ENCODE assay signal across 18 cellular contexts in genomic region chr19:36918090-36918489, GRCh38. TPM values are rescaled to one million over a fixed set of nuclear protein-coding genes. Genes with fewer than 3 reads are reported as not detected.
DNase-seq lines count a peak whose midpoint lies in the region; ATAC-seq and TF ChIP-seq lines count a peak whose summit lies in the region.
"Had no signal": no experiment of that assay in that cellular context is flagged by ENCODE, and none has a peak within 500 bp of the region (broad histone marks: within the 10 kb centered on the region; RNA-seq: fewer than 3 reads in every experiment).

No MANE protein-coding gene starts in this region.

- POLR2A ChIA-PET in MCF 10A (lab: Yijun Ruan, JAX): no interaction called here
- POLR2A ChIA-PET in WTC11 (lab: Charles Lee): no interaction called here

- H3K4me2 ChIP-seq in mammary epithelial cell (ENCODE audit: insufficient read depth, low read depth, low read length): no peak overlapping the region
- H3K4me2 ChIP-seq: GM23338 had no signal

- no peak for ATAC-seq in WTC11
- ATAC-seq in stimulated activated memory B cell treated with anti-CD40 and anti-IgM and Interleukin-4, amounts not matched to agents 10 μg/mL and 1 μg/mL and 100 μg/mL, for 72 hours: no peak
- ATAC-seq in activated CD8-positive, alpha-beta memory T cell treated with anti-CD3 and anti-CD28 coated beads, Interleukin-2, amount 10 ng/mL, durations not matched to agents 7 days and 5 days: no peak
- ATAC-seq: GM23338, K562, PC-3, Right ventricle myocardium inferior had no signal

- no peaks in the 10 kb centered on the region for H3K27me3 ChIP-seq in mammary epithelial cell (ENCODE audit: insufficient read depth, low read length)

- H3K36me3 ChIP-seq in mammary epithelial cell (ENCODE audit: insufficient read depth, low read length): no peaks in the 10 kb centered on the region

- H3K4me3 Mint-ChIP-seq in MCF 10A (ENCODE audit: unreplicated experiment) (peak overlapping the region; percentile 26), WTC11 (peak overlapping the region; percentile 5; the same call in 1 of the 2 replicates), immature natural killer cell (peak overlapping the region; percentile 31 to 93 (median 59))
- H3K4me3 Mint-ChIP-seq in stimulated activated memory B cell treated with anti-CD40 and anti-IgM and Interleukin-4, amounts not matched to agents 10 μg/mL and 1 μg/mL and 100 μg/mL, for 72 hours: peak overlapping the region; percentile 26
- no peak overlapping the region for H3K4me3 Mint-ChIP-seq in activated CD8-positive, alpha-beta memory T cell treated with anti-CD3 and anti-CD28 coated beads, Interleukin-2, amount 10 ng/mL, durations not matched to agents 7 days and 5 days

- dilution Hi-C loops in mammary epithelial cell (cut with HindIII; ENCODE audit: low sequenced_read_pairs): no loop called here

- CTCF ChIA-PET in MCF 10A (lab: Yijun Ruan, JAX) (interaction anchor here (0.5 kb wide), 1 partner anchor 12 kb away, joined by 3 read pairs; no protein-coding TSS in a partner anchor), mammary epithelial cell (lab: Charles Lee; ENCODE audit: low non-redundant PET) (no interaction called here), WTC11 (lab: Charles Lee) (no interaction called here)
- CTCF ChIA-PET in activated CD8-positive, alpha-beta memory T cell treated with anti-CD3 and anti-CD28 coated beads, Interleukin-2, amount 10 ng/mL, durations not matched to agents 7 days and 5 days (lab: Charles Lee): no interaction called here

- H3K27ac Mint-ChIP-seq in MCF 10A (ENCODE audit: low read depth, unreplicated experiment): peak overlapping the region; percentile 43
- no peak overlapping the region for H3K27ac Mint-ChIP-seq in WTC11
- peak overlapping the region in 2 of 6 donors; percentile 24 to 32 for H3K27ac Mint-ChIP-seq in immature natural killer cell
- H3K27ac Mint-ChIP-seq in stimulated activated memory B cell treated with anti-CD40 and anti-IgM and Interleukin-4, amounts not matched to agents 10 μg/mL and 1 μg/mL and 100 μg/mL, for 72 hours: no peak overlapping the region
- H3K27ac Mint-ChIP-seq in activated CD8-positive, alpha-beta memory T cell treated with anti-CD3 and anti-CD28 coated beads, Interleukin-2, amount 10 ng/mL, durations not matched to agents 7 days and 5 days: no peak overlapping the region
- H3K27ac Mint-ChIP-seq: GM23338 had no signal

- H3K9ac ChIP-seq in mammary epithelial cell (ENCODE audit: insufficient read depth, low read length): no peak overlapping the region

- no peak overlapping the region for H3K27ac ChIP-seq in mammary epithelial cell (ENCODE audit: insufficient read depth, low read depth, low read length)
- H3K27ac ChIP-seq: HL-60 had no signal

- 87% methylated on average over 8 of the region's 9 CpGs for WGBS in mammary epithelial cell (ENCODE audit: low coverage, missing lambda C conversion rate)

- no peak overlapping the region for H3K4me3 ChIP-seq in mammary epithelial cell (replicated peaks in 1 of 3; ENCODE audit: insufficient read depth in 1 of 3, low read depth in 2 of 3, low read length in 3 of 3)
- H3K4me3 ChIP-seq: GM23338, K562 had no signal

- no peaks in the 10 kb centered on the region for H3K4me1 ChIP-seq in mammary epithelial cell (ENCODE audit: insufficient read depth, low read length)

- H3K36me3 Mint-ChIP-seq in MCF 10A (ENCODE audit: insufficient read depth, unreplicated experiment) (peaks cover 48% of the 10 kb centered on the region), WTC11 (peaks cover 26% of the 10 kb centered on the region), immature natural killer cell (peaks cover 23 to 49% (median 38%) of the 10 kb centered on the region in 3 donors)
- peaks cover 64% of the 10 kb centered on the region for H3K36me3 Mint-ChIP-seq in stimulated activated memory B cell treated with anti-CD40 and anti-IgM and Interleukin-4, amounts not matched to agents 10 μg/mL and 1 μg/mL and 100 μg/mL, for 72 hours
- peaks cover 67% of the 10 kb centered on the region for H3K36me3 Mint-ChIP-seq in activated CD8-positive, alpha-beta memory T cell treated with anti-CD3 and anti-CD28 coated beads, Interleukin-2, amount 10 ng/mL, durations not matched to agents 7 days and 5 days

- H3K4me1 Mint-ChIP-seq in MCF 10A (ENCODE audit: insufficient read depth, unreplicated experiment): no peaks in the 10 kb centered on the region
- peaks cover 18% of the 10 kb centered on the region for H3K4me1 Mint-ChIP-seq in WTC11
- H3K4me1 Mint-ChIP-seq in immature natural killer cell: peaks cover 34 to 54% of the 10 kb centered on the region in 2 donors
- peaks cover 29% of the 10 kb centered on the region for H3K4me1 Mint-ChIP-seq in stimulated activated memory B cell treated with anti-CD40 and anti-IgM and Interleukin-4, amounts not matched to agents 10 μg/mL and 1 μg/mL and 100 μg/mL, for 72 hours
- H3K4me1 Mint-ChIP-seq in activated CD8-positive, alpha-beta memory T cell treated with anti-CD3 and anti-CD28 coated beads, Interleukin-2, amount 10 ng/mL, durations not matched to agents 7 days and 5 days: peaks cover 20% of the 10 kb centered on the region

- no peak for TF ChIP-seq CTCF in MCF 10A (IDR thresholded peaks at IDR 0.05; ENCODE audit: unreplicated experiment)
- no peak for TF ChIP-seq CTCF in mammary epithelial cell (conservative IDR thresholded peaks at IDR 0.05 in 1 of 2, IDR thresholded peaks at IDR 0.05 in 1 of 2; ENCODE audit: extremely low read depth in 1 of 2, insufficient read depth in 1 of 2, low read depth in 1 of 2, low read length in 2 of 2)
- TF ChIP-seq CTCF in WTC11 (IDR thresholded peaks at IDR 0.05): no peak

- intact Hi-C loops in MCF 10A (cut with micrococcal nuclease): no loop called here
- intact Hi-C loops in mammary epithelial cell (cut with micrococcal nuclease): loop anchor here (5.0 kb wide), 2 partner anchors 66 to 81 kb away; partner anchors contain the start of genes ZNF345 and ZNF790

- H3K79me2 ChIP-seq in mammary epithelial cell (ENCODE audit: insufficient read depth, low read length): no peaks in the 10 kb centered on the region

- no peaks in the 10 kb centered on the region for H4K20me1 ChIP-seq in mammary epithelial cell (ENCODE audit: insufficient read depth, low read length)

- H3K27me3 Mint-ChIP-seq in MCF 10A (ENCODE audit: insufficient read depth, unreplicated experiment) (no peaks in the 10 kb centered on the region), WTC11 (ENCODE audit: low read depth) (no peaks in the 10 kb centered on the region), immature natural killer cell (ENCODE audit: low read depth in 3 of 3) (peaks cover 3 to 10% (median 5%) of the 10 kb centered on the region in 3 donors)
- no peaks in the 10 kb centered on the region for H3K27me3 Mint-ChIP-seq in stimulated activated memory B cell treated with anti-CD40 and anti-IgM and Interleukin-4, amounts not matched to agents 10 μg/mL and 1 μg/mL and 100 μg/mL, for 72 hours
- H3K27me3 Mint-ChIP-seq in activated CD8-positive, alpha-beta memory T cell treated with anti-CD3 and anti-CD28 coated beads, Interleukin-2, amount 10 ng/mL, durations not matched to agents 7 days and 5 days: no peaks in the 10 kb centered on the region

- in situ Hi-C loops in mammary epithelial cell (cut with MboI; ENCODE audit: low sequenced_read_pairs in 2 of 2): no loop called here

- H3K9me3 Mint-ChIP-seq in MCF 10A (ENCODE audit: unreplicated experiment): peaks cover 18% of the 10 kb centered on the region
- peaks cover 8% of the 10 kb centered on the region for H3K9me3 Mint-ChIP-seq in WTC11
- peaks cover 0 to 2% (median 0%) of the 10 kb centered on the region in 6 donors for H3K9me3 Mint-ChIP-seq in immature natural killer cell
- peaks cover 13% of the 10 kb centered on the region for H3K9me3 Mint-ChIP-seq in stimulated activated memory B cell treated with anti-CD40 and anti-IgM and Interleukin-4, amounts not matched to agents 10 μg/mL and 1 μg/mL and 100 μg/mL, for 72 hours
- H3K9me3 Mint-ChIP-seq in activated CD8-positive, alpha-beta memory T cell treated with anti-CD3 and anti-CD28 coated beads, Interleukin-2, amount 10 ng/mL, durations not matched to agents 7 days and 5 days (ENCODE audit: low read depth): peaks cover 25% of the 10 kb centered on the region

- H3K9me3 ChIP-seq in mammary epithelial cell (replicated peaks; ENCODE audit: insufficient read depth, low read length): peaks cover 13% of the 10 kb centered on the region

- no peak overlapping the region for H2AFZ ChIP-seq in mammary epithelial cell (ENCODE audit: low read depth, low read length)
- H2AFZ ChIP-seq: GM23338 had no signal

- DNase-seq in MCF 10A (ENCODE audit: unreplicated experiment) (no peak), mammary epithelial cell (no peak), WTC11 (ENCODE audit: low spot score) (no peak), immature natural killer cell (no peak), NCI-H1436 (lab: John Stamatoyannopoulos, UW) (no peak)
- DNase-seq in activated CD4-positive, CD25-positive, alpha-beta regulatory T cell treated with anti-CD3 and anti-CD28 coated beads, Interleukin-2, amount 50 U/mL, for 72 hours: no peak
- no peak for DNase-seq in activated CD8-positive, alpha-beta memory T cell treated with anti-CD3 and anti-CD28 coated beads, Interleukin-2, amount 10 ng/mL, durations not matched to agents 7 days and 5 days
- DNase-seq: AML-193, GF-D8, NCI-H1694 treated with DMSO at 0.1 percent for 48 hours, NCI-H345, NCI-H526 treated with DMSO at 0.1 percent for 48 hours, PC-3 had no signal

- BruUV-seq in MCF 10A (replicated peaks; lab: Mats Ljungman, UMichigan): no TSS peak
- no TSS peak for BruUV-seq in mammary epithelial cell (replicated peaks; lab: Mats Ljungman, UMichigan)

TF ChIP-seq in WTC11, 78 proteins besides CTCF, POLR2A, EP300 and RAD21:
- no peak for TF ChIP-seq PRRX2 (CRISPR knock-in tag; IDR thresholded peaks at IDR 0.05)
- no peak for TF ChIP-seq NFE2L1 (CRISPR knock-in tag; IDR thresholded peaks at IDR 0.05)

RNA-seq across cellular contexts. Expression of gene ZNF568, which starts 2.0 kb away (rescaled TPM):
- 7.6 and 8.5 TPM in 2 replicates for total RNA-seq in MCF 10A (2022)
- total RNA-seq in mammary epithelial cell: 10 to 100 TPM in 1 of 2 donors, 1 to 10 TPM in 1; 9.4 to 15.7 TPM
- 1.9 TPM for polyA plus RNA-seq in mammary epithelial cell
- not detected for polyA minus RNA-seq in mammary epithelial cell
- 9.4 to 10.5 TPM (median 9.7 TPM) in 3 replicates for total RNA-seq in WTC11 (2021)
- polyA plus RNA-seq in immature natural killer cell: 10 to 100 TPM in 2 of 3 donors, 1 to 10 TPM in 1; 8.6 to 15.4 (median 10.1) TPM
- 1 to 10 TPM; 6.7 to 8.6 TPM for total RNA-seq in activated CD8-positive, alpha-beta memory T cell treated with anti-CD3 and anti-CD28 coated beads, Interleukin-2, amount 10 ng/mL, durations not matched to agents 7 days and 5 days
- total RNA-seq: PC-3 had no signal

RNA-seq across cellular contexts. Expression of gene ZNF829, which starts 2.0 kb away (rescaled TPM):
- total RNA-seq in MCF 10A (2022) (3.3 and 3.7 TPM in 2 replicates), mammary epithelial cell (1 to 10 TPM; 5.1 to 6.0 TPM), WTC11 (2021) (6.4 to 7.1 TPM (median 7.0 TPM) in 3 replicates)
- polyA plus RNA-seq in mammary epithelial cell (0.62 TPM), immature natural killer cell (1 to 10 TPM in 2 of 3 donors, under 1 TPM in 1; 0.13 to 3.9 (median 1.6) TPM)
- polyA minus RNA-seq in mammary epithelial cell: not detected
- total RNA-seq in activated CD8-positive, alpha-beta memory T cell treated with anti-CD3 and anti-CD28 coated beads, Interleukin-2, amount 10 ng/mL, durations not matched to agents 7 days and 5 days: 1 to 10 TPM; 4.9 to 5.5 TPM
- total RNA-seq: PC-3 had no signal
